Comparison of ENCODE assay signal across 18 cellular contexts in the genomic region with DNA sequence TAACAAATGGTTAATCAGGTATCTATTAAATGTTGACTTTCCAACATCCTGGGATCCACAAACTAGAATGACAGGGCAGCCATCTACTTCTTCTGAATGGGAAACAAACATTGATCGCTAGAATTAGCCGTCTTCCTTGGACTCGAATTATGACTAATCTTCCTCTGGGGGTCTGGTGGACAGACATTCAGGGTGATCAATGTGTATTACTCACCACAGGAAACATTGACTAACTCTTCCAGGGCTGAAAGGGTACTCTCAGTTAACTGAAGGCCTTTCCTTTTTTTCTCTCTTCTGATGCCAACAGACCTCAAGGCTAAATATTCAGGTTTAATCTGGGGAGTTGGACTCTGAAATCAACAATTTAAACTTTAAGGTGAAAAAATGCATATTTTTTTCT. TPM values are rescaled to one million over a fixed set of nuclear protein-coding genes. Genes with fewer than 3 reads are reported as not detected.
DNase-seq lines count a peak whose midpoint lies in the region; ATAC-seq, FAIRE-seq and TF ChIP-seq lines count a peak whose summit lies in the region.
"Had no signal": no experiment of that assay in that cellular context is flagged by ENCODE, and none has a peak within 500 bp of the region (broad histone marks: within the 10 kb centered on the region; RNA-seq: fewer than 3 reads in every experiment).

No MANE protein-coding gene starts in this region.

- FAIRE-seq in H54 (lab: Jason Lieb, UNC), result peak; percentile 89
- FAIRE-seq: islet of Langerhans had no signal

- no peaks in the 10 kb centered on the region for H3K9me3 Mint-ChIP-seq in activated naive CD4-positive, alpha-beta T cell treated with anti-CD3 and anti-CD28 coated beads, Interleukin-2, amount 50 U/mL, for 72 hours
- H3K9me3 Mint-ChIP-seq: GM23338 had no signal

- no peaks in the 10 kb centered on the region for H3K9me3 ChIP-seq in BLaER1 treated with 17β-estradiol and CSF1 and Interleukin-3, amounts not matched to agents 10 nM and 100 nM (replicated peaks in 1 of 11)

- H4K20me1 ChIP-seq in BLaER1 treated with 17β-estradiol and CSF1 and Interleukin-3, amounts not matched to agents 10 nM and 100 nM, result peaks cover 0 to 48% (median 29%) of the 10 kb centered on the region in 11 experiments; a peak in 17 of 22 replicates

- no peak for TF ChIP-seq POLR2A in H54 (IDR thresholded peaks at IDR 0.05; ENCODE audit: low read depth, low read length)

- peak overlapping the region in 4 of 11 experiments; percentile 20 to 26 (median 26); a peak in 4 of 22 replicates for H3K27ac ChIP-seq in BLaER1 treated with 17β-estradiol and CSF1 and Interleukin-3, amounts not matched to agents 10 nM and 100 nM
- H3K27ac ChIP-seq: WERI-Rb-1 had no signal

- no peaks in the 10 kb centered on the region for H3K27me3 ChIP-seq in BLaER1 treated with 17β-estradiol and CSF1 and Interleukin-3, amounts not matched to agents 10 nM and 100 nM

- peak overlapping the region in 5 of 11 experiments; percentile 3 to 47 (median 38); a peak in 3 of 22 replicates for H3K9ac ChIP-seq in BLaER1 treated with 17β-estradiol and CSF1 and Interleukin-3, amounts not matched to agents 10 nM and 100 nM

- ATAC-seq in activated naive CD4-positive, alpha-beta T cell treated with anti-CD3 and anti-CD28 coated beads, Interleukin-2, amount 50 U/mL, for 72 hours, result peak; percentile 67 to 91
- no peak for ATAC-seq in omental fat pad (ENCODE audit: low FRiP score)
- ATAC-seq: GM23338, Panc1 had no signal

- peak overlapping the region; percentile 56 to 82 for H3K27ac Mint-ChIP-seq in activated naive CD4-positive, alpha-beta T cell treated with anti-CD3 and anti-CD28 coated beads, Interleukin-2, amount 50 U/mL, for 72 hours
- H3K27ac Mint-ChIP-seq: GM23338 had no signal

- 0 out of 20 replicates have a peak overlapping the region, but pooled peaks of 1 of the 10 experiments have one; percentile 18 for H3K4me3 ChIP-seq in BLaER1 treated with 17β-estradiol and CSF1 and Interleukin-3, amounts not matched to agents 10 nM and 100 nM
- H3K4me3 ChIP-seq: GM23338 had no signal

- peaks cover 0 to 34% (median 23%) of the 10 kb centered on the region in 10 experiments; a peak in 14 of 20 replicates for H3K4me1 ChIP-seq in BLaER1 treated with 17β-estradiol and CSF1 and Interleukin-3, amounts not matched to agents 10 nM and 100 nM

- no peak for TF ChIP-seq CTCF in omental fat pad (IDR thresholded peaks at IDR 0.05)

- peaks cover 70 to 99% (median 93%) of the 10 kb centered on the region in 11 experiments for H3K36me3 ChIP-seq in BLaER1 treated with 17β-estradiol and CSF1 and Interleukin-3, amounts not matched to agents 10 nM and 100 nM

- DNase-seq in H54 (ENCODE audit: insufficient read length, low spot score) (peak; percentile 47), glomerular endothelial cell (ENCODE audit: extremely low read depth, low read depth, low spot score) (peak; percentile 41), omental fat pad (ENCODE audit: low spot score) (no peak), SHP77 (lab: John Stamatoyannopoulos, UW) (no peak), NCI-H2107 (lab: John Stamatoyannopoulos, UW) (no peak), NCI-H82 treated with DMSO at 0.1 percent for 48 hours (lab: John Stamatoyannopoulos, UW; ENCODE audit: unreplicated experiment) (no peak)
- no peak for DNase-seq in activated naive CD4-positive, alpha-beta T cell treated with anti-CD3 and anti-CD28 coated beads, Interleukin-2, amount 50 U/mL, for 72 hours (ENCODE audit: low spot score in 2 of 2)
- DNase-seq: COR-L47; Karpas-422; NCI-H2171 treated with DMSO at 0.1 percent for 48 hours; stimulated activated CD4-positive, alpha-beta T cell treated with anti-CD3 and anti-CD28 coated beads, Interleukin-12 subunit alpha, Interleukin-12 subunit beta, amount 100 ng/mL, for 4 hours; stimulated activated CD8-positive, alpha-beta memory T cell treated with anti-CD3 and anti-CD28 coated beads, Interleukin-4, amount 100 ng/mL, for 48 hours; WERI-Rb-1 had no signal

- peaks cover 17 to 25% of the 10 kb centered on the region in 2 donors for H3K36me3 Mint-ChIP-seq in activated naive CD4-positive, alpha-beta T cell treated with anti-CD3 and anti-CD28 coated beads, Interleukin-2, amount 50 U/mL, for 72 hours

- peak overlapping the region in 7 of 11 experiments; percentile 12 to 80 (median 69); a peak in 11 of 22 replicates for H3K4me2 ChIP-seq in BLaER1 treated with 17β-estradiol and CSF1 and Interleukin-3, amounts not matched to agents 10 nM and 100 nM
- H3K4me2 ChIP-seq: GM23338 had no signal

RNA-seq across cellular contexts. Expression of gene NOL9, which starts 9.5 kb away (rescaled TPM):
- total RNA-seq in activated naive CD4-positive, alpha-beta T cell treated with anti-CD3 and anti-CD28 coated beads, Interleukin-2, amount 50 U/mL, for 72 hours, result 10 to 100 TPM; 37.5 to 42.1 TPM
- total RNA-seq in glomerular endothelial cell (19.5 and 32.1 TPM in 2 replicates), omental fat pad (10 to 100 TPM; 18.2 to 45.2 (median 24.7) TPM)

RNA-seq across cellular contexts. Expression of gene TAS1R1, which starts 10.3 kb away (rescaled TPM):
- total RNA-seq in activated naive CD4-positive, alpha-beta T cell treated with anti-CD3 and anti-CD28 coated beads, Interleukin-2, amount 50 U/mL, for 72 hours, result not detected
- total RNA-seq in glomerular endothelial cell (not detected in 2 replicates), omental fat pad (under 1 TPM in 1 of 4 donors, not detected in 3; 0.19 TPM)
- total RNA-seq: esophagus mucosa, GM23338 had no signal

RNA-seq across cellular contexts. Expression of gene ZBTB48, which starts 35.0 kb away (rescaled TPM):
- total RNA-seq in activated naive CD4-positive, alpha-beta T cell treated with anti-CD3 and anti-CD28 coated beads, Interleukin-2, amount 50 U/mL, for 72 hours, result 10 to 100 TPM; 22.8 to 25.8 TPM
- total RNA-seq in glomerular endothelial cell (16.9 and 20.7 TPM in 2 replicates), omental fat pad (10 to 100 TPM in 3 of 4 donors, 1 to 10 TPM in 1; 9.9 to 19.2 (median 13.4) TPM)

RNA-seq across cellular contexts. Expression of gene PLEKHG5, which starts 53.4 kb away (rescaled TPM):
- 1 to 10 TPM; 2.8 to 3.9 TPM for total RNA-seq in activated naive CD4-positive, alpha-beta T cell treated with anti-CD3 and anti-CD28 coated beads, Interleukin-2, amount 50 U/mL, for 72 hours
- total RNA-seq in glomerular endothelial cell (44.9 and 63.7 TPM in 2 replicates), omental fat pad (10 to 100 TPM in 1 of 4 donors, 1 to 10 TPM in 3; 6.6 to 24.6 (median 7.9) TPM)

RNA-seq across cellular contexts. Expression of gene KLHL21, which starts 57.8 kb away (rescaled TPM):
- 10 to 100 TPM; 22.9 to 38.9 TPM for total RNA-seq in activated naive CD4-positive, alpha-beta T cell treated with anti-CD3 and anti-CD28 coated beads, Interleukin-2, amount 50 U/mL, for 72 hours
- total RNA-seq in glomerular endothelial cell (31.5 and 41.0 TPM in 2 replicates), omental fat pad (10 to 100 TPM; 48.3 to 98.5 (median 57.0) TPM)

Comparison
In these comparisons a context has a peak if more than half of its experiments do, and no peak if none do; other contexts are left out.
1. DNase-seq: peak in H54 (single experiment) and glomerular endothelial cell (single experiment); none in activated naive CD4-positive, alpha-beta T cell treated with anti-CD3 and anti-CD28 coated beads, Interleukin-2, amount 50 U/mL, for 72 hours (0 of 2), omental fat pad (single experiment), SHP77 (0 of 2), NCI-H2107 (single experiment) and NCI-H82 treated with DMSO at 0.1 percent for 48 hours (single experiment).